In genomic region chr4:76690091-76690905, GRCh38 we compare ENCODE assay signal across 8 cellular contexts.
DNase-seq lines count a peak whose midpoint lies in the region; FAIRE-seq and TF ChIP-seq lines count a peak whose summit lies in the region.

No MANE protein-coding gene starts in this region.

- no peak for TF ChIP-seq CTCF in epithelial cell of esophagus (IDR thresholded peaks at IDR 0.05; ENCODE audit: insufficient read depth, low read depth, low read length, missing control alignments)
- TF ChIP-seq CTCF in ovary (IDR thresholded peaks at IDR 0.05), result no peak

- 30 to 45% (median 36%) methylated on average over 12 of the region's 12 CpGs for WGBS in ovary, 3 donors

- no peak for TF ChIP-seq EP300 in ovary (IDR thresholded peaks at IDR 0.05)

- peak overlapping the region; percentile 61 for H3K4me3 ChIP-seq in epithelial cell of esophagus (ENCODE audit: low read length)
- peak overlapping the region; percentile 54 for H3K4me3 ChIP-seq in ovary

- peak overlapping the region; percentile 74; the same call in 1 of the 2 replicates for H3K9ac ChIP-seq in ES-I3 (ENCODE audit: low read depth, low read length)

- no peak overlapping the region for H3K27ac ChIP-seq in ovary

- H3K36me3 ChIP-seq in ES-I3 (ENCODE audit: insufficient read depth, low read length), result no peaks in the 10 kb centered on the region
- H3K36me3 ChIP-seq in ovary, result no peaks in the 10 kb centered on the region

- intact Hi-C loops in ovary (cut with DNase I), result no loop called here

- TF ChIP-seq POLR2A in ovary (IDR thresholded peaks at IDR 0.05) (no peak), H54 (IDR thresholded peaks at IDR 0.05; ENCODE audit: low read depth, low read length) (no peak)

- H3K27me3 ChIP-seq in ovary, result no peaks in the 10 kb centered on the region

- H3K9me3 ChIP-seq in ES-I3 (ENCODE audit: control insufficient read depth, insufficient read depth, low read length) (no peaks in the 10 kb centered on the region), ovary (no peaks in the 10 kb centered on the region)

- peak; percentile 72 for DNase-seq in NCI-H69 (lab: John Stamatoyannopoulos, UW)
- DNase-seq in epithelial cell of esophagus (ENCODE audit: low read depth), result peak; percentile 28
- DNase-seq in ovary, result no peak
- DNase-seq in stimulated activated naive CD4-positive, alpha-beta T cell (lab: John Stamatoyannopoulos, UW), result no peak
- no peak for DNase-seq in nucleus accumbens (lab: John Stamatoyannopoulos, UW)
- DNase-seq in NCI-H774 (lab: John Stamatoyannopoulos, UW), result no peak
- DNase-seq in H54 (ENCODE audit: insufficient read length, low spot score), result no peak

- no peak for FAIRE-seq in H54 (lab: Jason Lieb, UNC)

- peaks cover 22% of the 10 kb centered on the region; the same call in 1 of the 2 replicates for H3K4me1 ChIP-seq in ES-I3 (ENCODE audit: insufficient read depth, low read length)
- H3K4me1 ChIP-seq in ovary (ENCODE audit: insufficient read depth), result no peaks in the 10 kb centered on the region

Comparison
In these comparisons a context has a peak if more than half of its experiments do, and no peak if none do; other contexts are left out.
1. DNase-seq: peak in NCI-H69 (single experiment) and epithelial cell of esophagus (single experiment); none in ovary (0 of 5), stimulated activated naive CD4-positive, alpha-beta T cell (0 of 6), nucleus accumbens (0 of 56), NCI-H774 (single experiment) and H54 (single experiment).